1 cellular context compared by ENCODE assay signal in genomic region chr6:131107166-131107565, GRCh38.
TF ChIP-seq lines count a peak whose summit lies in the region.

No MANE protein-coding gene starts in this region.

TF ChIP-seq in SK-N-SH treated with all-trans-retinoic acid at 6 μM for 48 hours, 23 proteins besides CTCF, POLR2A, EP300 and RAD21 (continued from another document):
- no peak for TF ChIP-seq PATZ1 (CRISPR knock-in tag; IDR thresholded peaks at IDR 0.05; ENCODE audit: borderline replicate concordance)
